10 cellular contexts compared by ENCODE assay signal in the genomic region with DNA sequence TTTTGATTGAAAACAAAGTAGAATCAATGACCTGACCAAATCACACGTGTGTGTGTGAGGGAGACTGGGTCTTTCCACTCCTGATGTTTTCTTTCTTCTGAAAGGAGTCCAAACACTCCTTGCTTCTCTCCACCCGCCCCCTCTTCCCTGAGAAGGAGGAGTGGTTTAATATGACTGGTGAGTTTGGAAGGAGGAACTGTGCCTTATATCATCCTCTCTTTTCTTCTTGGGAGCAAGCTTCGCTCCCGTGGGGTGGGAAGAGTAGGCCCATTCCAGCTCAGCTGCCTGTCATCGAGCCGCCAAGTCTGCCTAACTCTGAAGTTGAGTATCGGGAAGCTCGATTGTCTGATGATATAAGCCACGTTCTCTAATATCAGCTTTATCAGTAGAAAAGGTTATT.
DNase-seq lines count a peak whose midpoint lies in the region; ATAC-seq and TF ChIP-seq lines count a peak whose summit lies in the region.
"Had no signal": no experiment of that assay in that cellular context is flagged by ENCODE, and none has a peak within 500 bp of the region (broad histone marks: within the 10 kb centered on the region; RNA-seq: fewer than 3 reads in every experiment).

No MANE protein-coding gene starts in this region.

- H3K4me2 ChIP-seq in SK-N-SH, result peak overlapping the region; percentile 27; the same call in 1 of the 2 replicates
- no peak overlapping the region for H3K4me2 ChIP-seq in neural cell (ENCODE audit: low read length)

- H3K36me3 ChIP-seq in SK-N-SH (replicated peaks in 1 of 2; ENCODE audit: control insufficient read depth in 1 of 2, insufficient read depth in 2 of 2, low read length in 1 of 2) (no peaks in the 10 kb centered on the region), neural cell (ENCODE audit: insufficient read depth, low read length) (no peaks in the 10 kb centered on the region), thoracic aorta (no peaks in the 10 kb centered on the region), MG63 (no peaks in the 10 kb centered on the region)

- H3K27ac ChIP-seq in SK-N-SH (ENCODE audit: low read depth in 2 of 2, low read length in 1 of 2), result peak overlapping the region; percentile 56 to 82; a peak in 3 of 4 replicates
- H3K27ac ChIP-seq in neural cell (ENCODE audit: low read length), result peak overlapping the region; percentile 34
- H3K27ac ChIP-seq in thoracic aorta, result peak overlapping the region; percentile 96 to 98

- H3K4me1 ChIP-seq in SK-N-SH (ENCODE audit: control insufficient read depth in 1 of 2, insufficient read depth in 2 of 2, low read depth in 1 of 2, low read length in 1 of 2), result peaks cover 13 to 44% of the 10 kb centered on the region in 2 experiments
- peaks cover 53 to 66% of the 10 kb centered on the region in 2 donors for H3K4me1 ChIP-seq in thoracic aorta (ENCODE audit: control insufficient read depth in 1 of 2, low read depth in 2 of 2)

- 86% methylated on average over 9 of the region's 9 CpGs for WGBS in SK-N-SH (ENCODE audit: low lambda C conversion rate)

- POLR2A ChIA-PET in SK-N-SH (lab: Yijun Ruan, JAX), result no interaction called here

- no peak overlapping the region for H3K4me3 ChIP-seq in SK-N-SH (ENCODE audit: low read depth in 2 of 2, low read length in 1 of 2)
- no peak overlapping the region for H3K4me3 ChIP-seq in fibroblast of mammary gland (ENCODE audit: control insufficient read depth, low read depth, low read length)
- H3K4me3 ChIP-seq in neural cell (ENCODE audit: low read length), result no peak overlapping the region
- H3K4me3 ChIP-seq in thoracic aorta, result no peak overlapping the region
- H3K4me3 ChIP-seq in MG63, result no peak overlapping the region

- no peaks in the 10 kb centered on the region for H3K36me3 Mint-ChIP-seq in CD14-positive monocyte
- H3K36me3 Mint-ChIP-seq: natural killer cell had no signal

- ATAC-seq in thoracic aorta (ENCODE audit: insufficient number of reproducible peaks, low FRiP score, low read depth), result no peak
- no peak for ATAC-seq in HG03354 (IDR thresholded peaks at IDR 0.05; ENCODE audit: poor library complexity, severe bottlenecking, unreplicated experiment)
- ATAC-seq: natural killer cell had no signal

- H3K79me2 ChIP-seq in SK-N-SH (ENCODE audit: insufficient read depth), result no peaks in the 10 kb centered on the region
- H3K79me2 ChIP-seq in neural cell (replicated peaks; ENCODE audit: insufficient read depth, low read length), result no peaks in the 10 kb centered on the region

- TF ChIP-seq RAD21 in SK-N-SH (IDR thresholded peaks at IDR 0.05; ENCODE audit: low read length) (no peak), neural cell (conservative IDR thresholded peaks at IDR 0.05) (no peak)

- H3K27ac Mint-ChIP-seq in CD14-positive monocyte, result no peak overlapping the region
- H3K27ac Mint-ChIP-seq: natural killer cell had no signal

- DNase-seq in SK-N-SH, result no peak
- DNase-seq in fibroblast of mammary gland (ENCODE audit: low read depth), result peak; percentile 82
- DNase-seq in thoracic aorta (ENCODE audit: low spot score), result no peak
- DNase-seq in MG63, result no peak
- no peak for DNase-seq in central memory CD4-positive, alpha-beta T cell
- no peak for DNase-seq in CD14-positive monocyte (ENCODE audit: low spot score)
- DNase-seq: DMS53, natural killer cell had no signal

- TF ChIP-seq CTCF in SK-N-SH (IDR thresholded peaks at IDR 0.05) (no peak), fibroblast of mammary gland (conservative IDR thresholded peaks at IDR 0.05; ENCODE audit: control insufficient read depth, insufficient read depth, low read depth, low read length) (no peak), neural cell (IDR thresholded peaks at IDR 0.05; ENCODE audit: poor library complexity, severe bottlenecking) (no peak), thoracic aorta (IDR thresholded peaks at IDR 0.05) (no peak), CD14-positive monocyte (IDR thresholded peaks at IDR 0.05) (no peak)

- H2AFZ ChIP-seq in SK-N-SH (ENCODE audit: low read depth) (peak overlapping the region; percentile 76), neural cell (ENCODE audit: low read depth, low read length) (no peak overlapping the region)

- H3F3A ChIP-seq in SK-N-SH (replicated peaks; ENCODE audit: insufficient read depth), result peaks cover 16% of the 10 kb centered on the region
- no peaks in the 10 kb centered on the region for H3F3A ChIP-seq in neural cell (ENCODE audit: insufficient read depth, low read length, poor library complexity, severe bottlenecking)

- H3K9me3 Mint-ChIP-seq in CD14-positive monocyte, result peaks cover 0 to 5% (median 0%) of the 10 kb centered on the region in 7 donors
- H3K9me3 Mint-ChIP-seq: natural killer cell had no signal

- H3K4me3 Mint-ChIP-seq in CD14-positive monocyte, result no peak overlapping the region
- H3K4me3 Mint-ChIP-seq: natural killer cell had no signal

- intact Hi-C loops in CD14-positive monocyte (cut with micrococcal nuclease), result no loop called here

- H4K20me1 ChIP-seq in SK-N-SH (ENCODE audit: insufficient read depth), result no peaks in the 10 kb centered on the region
- no peaks in the 10 kb centered on the region for H4K20me1 ChIP-seq in neural cell (ENCODE audit: insufficient read depth)

- peak overlapping the region; percentile 0; the same call in 1 of the 2 replicates for H3K9ac ChIP-seq in SK-N-SH
- no peak overlapping the region for H3K9ac ChIP-seq in neural cell (ENCODE audit: low read length)

- no peaks in the 10 kb centered on the region for H3K27me3 ChIP-seq in SK-N-SH (ENCODE audit: insufficient read depth)
- no peaks in the 10 kb centered on the region for H3K27me3 ChIP-seq in neural cell (ENCODE audit: insufficient read depth, low read depth, low read length)
- no peaks in the 10 kb centered on the region for H3K27me3 ChIP-seq in thoracic aorta (replicated peaks; ENCODE audit: insufficient read depth)
- no peaks in the 10 kb centered on the region for H3K27me3 ChIP-seq in MG63

- H3K9me2 ChIP-seq in SK-N-SH (no peaks in the 10 kb centered on the region), neural cell (ENCODE audit: insufficient read depth, low read length) (no peaks in the 10 kb centered on the region)

- CTCF ChIA-PET in SK-N-SH (lab: Yijun Ruan, JAX), result interaction anchor here (0.9 to 27.0 kb wide), 9 partner anchors 9 to 113 kb away, joined by 3 to 569 read pairs (median 17); a partner anchor contains a TSS

- H3K9me3 ChIP-seq in SK-N-SH, result no peaks in the 10 kb centered on the region
- H3K9me3 ChIP-seq in neural cell (ENCODE audit: low read length), result peaks cover 3% of the 10 kb centered on the region
- H3K9me3 ChIP-seq in thoracic aorta, result no peaks in the 10 kb centered on the region
- peaks cover 7% of the 10 kb centered on the region for H3K9me3 ChIP-seq in MG63

- peaks cover 0 to 2% (median 2%) of the 10 kb centered on the region in 3 donors for H3K27me3 Mint-ChIP-seq in CD14-positive monocyte (ENCODE audit: low read depth in 3 of 3)

- H3K4me1 Mint-ChIP-seq in CD14-positive monocyte, result peaks cover 20% of the 10 kb centered on the region
- H3K4me1 Mint-ChIP-seq: natural killer cell had no signal

- TF ChIP-seq EP300 in SK-N-SH (IDR thresholded peaks at IDR 0.05; ENCODE audit: borderline replicate concordance in 1 of 2, low read depth in 1 of 2, low read length in 1 of 2), result no peak
- no peak for TF ChIP-seq EP300 in neural cell (conservative IDR thresholded peaks at IDR 0.05; ENCODE audit: poor library complexity, severe bottlenecking)

TF ChIP-seq in SK-N-SH, 30 proteins besides CTCF, POLR2A, EP300 and RAD21 (continues in another document):
- TF ChIP-seq, protein P1, sequence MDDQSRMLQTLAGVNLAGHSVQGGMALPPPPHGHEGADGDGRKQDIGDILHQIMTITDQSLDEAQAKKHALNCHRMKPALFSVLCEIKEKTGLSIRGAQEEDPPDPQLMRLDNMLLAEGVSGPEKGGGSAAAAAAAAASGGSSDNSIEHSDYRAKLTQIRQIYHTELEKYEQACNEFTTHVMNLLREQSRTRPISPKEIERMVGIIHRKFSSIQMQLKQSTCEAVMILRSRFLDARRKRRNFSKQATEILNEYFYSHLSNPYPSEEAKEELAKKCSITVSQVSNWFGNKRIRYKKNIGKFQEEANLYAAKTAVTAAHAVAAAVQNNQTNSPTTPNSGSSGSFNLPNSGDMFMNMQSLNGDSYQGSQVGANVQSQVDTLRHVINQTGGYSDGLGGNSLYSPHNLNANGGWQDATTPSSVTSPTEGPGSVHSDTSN (IDR thresholded peaks at IDR 0.05), result no peak
- no peak for TF ChIP-seq TEAD4 (IDR thresholded peaks at IDR 0.05; ENCODE audit: borderline replicate concordance, insufficient read depth)
- TF ChIP-seq, protein P2, sequence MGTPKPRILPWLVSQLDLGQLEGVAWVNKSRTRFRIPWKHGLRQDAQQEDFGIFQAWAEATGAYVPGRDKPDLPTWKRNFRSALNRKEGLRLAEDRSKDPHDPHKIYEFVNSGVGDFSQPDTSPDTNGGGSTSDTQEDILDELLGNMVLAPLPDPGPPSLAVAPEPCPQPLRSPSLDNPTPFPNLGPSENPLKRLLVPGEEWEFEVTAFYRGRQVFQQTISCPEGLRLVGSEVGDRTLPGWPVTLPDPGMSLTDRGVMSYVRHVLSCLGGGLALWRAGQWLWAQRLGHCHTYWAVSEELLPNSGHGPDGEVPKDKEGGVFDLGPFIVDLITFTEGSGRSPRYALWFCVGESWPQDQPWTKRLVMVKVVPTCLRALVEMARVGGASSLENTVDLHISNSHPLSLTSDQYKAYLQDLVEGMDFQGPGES (IDR thresholded peaks at IDR 0.05; ENCODE audit: low read depth, low read length), result no peak
- no peak for TF ChIP-seq RCOR1 (IDR thresholded peaks at IDR 0.05; ENCODE audit: low read length)

TF ChIP-seq in neural cell, 6 proteins besides CTCF, POLR2A, EP300 and RAD21 (continues in another document):
- TF ChIP-seq MXI1 (conservative IDR thresholded peaks at IDR 0.05; ENCODE audit: poor library complexity, severe bottlenecking) (no peak), POLR2AphosphoS5 (IDR thresholded peaks at IDR 0.05) (no peak), EZH2 (IDR thresholded peaks at IDR 0.05; ENCODE audit: borderline replicate concordance, insufficient read depth, low read length, poor library complexity, severe bottlenecking) (no peak)

Comparison
In these comparisons a context has a peak if more than half of its experiments do, and no peak if none do; other contexts are left out.
1. H3K27ac ChIP-seq: peak in every context shown above with its lines; median percentile 97 in thoracic aorta; 69 in SK-N-SH; 34 in neural cell.